Comparison of ENCODE assay signal across 8 cellular contexts in the genomic region with DNA sequence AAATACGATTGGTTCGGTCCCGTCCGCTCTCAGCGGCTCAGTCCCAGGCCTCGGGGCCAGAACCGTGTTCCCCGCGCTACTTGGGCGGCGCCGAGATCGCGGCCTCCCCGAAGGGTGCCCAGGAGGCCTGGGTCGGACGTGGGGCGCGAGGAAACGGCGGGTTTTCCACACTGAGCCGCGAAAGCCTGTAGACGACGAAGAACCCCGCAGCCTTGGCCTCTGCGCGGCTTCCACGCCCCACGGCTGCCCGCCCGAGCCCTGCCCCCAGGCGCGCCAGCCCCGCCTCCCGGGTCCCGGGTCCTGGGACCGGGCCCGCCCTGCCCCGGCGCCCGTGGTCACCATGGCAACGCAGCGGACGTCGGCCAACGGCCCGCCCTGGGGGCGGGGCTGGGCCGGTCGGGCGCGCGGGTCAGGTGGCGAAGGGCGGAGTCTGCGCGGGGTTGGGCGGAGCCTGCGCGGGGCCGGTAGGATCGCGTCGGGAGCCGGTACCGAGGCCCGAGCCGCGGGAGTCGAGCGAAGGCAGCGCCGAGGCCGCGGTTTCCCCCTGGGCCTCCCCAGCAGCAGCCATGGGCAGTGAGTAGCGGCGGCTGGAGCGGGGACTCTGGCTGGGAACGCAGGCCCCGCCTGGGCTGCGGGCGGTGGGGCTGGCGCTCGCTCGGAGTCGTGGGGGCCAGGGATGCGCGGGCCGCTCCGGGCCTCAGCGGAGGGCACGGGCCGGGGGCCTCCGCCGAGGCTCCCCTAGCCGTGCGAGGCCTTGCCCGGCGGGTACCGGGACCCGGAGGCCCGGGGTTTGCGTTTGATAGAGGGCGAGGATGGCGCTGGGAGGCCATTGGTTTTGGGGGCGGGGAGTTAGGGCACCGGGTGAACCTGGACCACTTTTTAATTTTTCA. TPM values are rescaled to one million over a fixed set of nuclear protein-coding genes. Genes with fewer than 3 reads are reported as not detected.
DNase-seq lines count a peak whose midpoint lies in the region; ATAC-seq and TF ChIP-seq lines count a peak whose summit lies in the region.

A gene (plus strand): TSS at position 456 of the 890 bp plus-strand sequence. CDS start 111 bp downstream, at position 567.

- H3K9me3 Mint-ChIP-seq in WTC11, result no peaks in the 10 kb centered on the region

- peaks cover 8% of the 10 kb centered on the region for H3K36me3 Mint-ChIP-seq in WTC11

- POLR2A ChIA-PET in AG04449 (lab: Yijun Ruan, JAX), result no interaction called here
- POLR2A ChIA-PET in WTC11 (lab: Charles Lee), result interaction anchor here (0.7 kb wide), 1 partner anchor 216 kb away, joined by 5 read pairs; no protein-coding TSS in a partner anchor

- peak within 1 kb of the TSS; percentile 92 for H3K4me3 ChIP-seq in AG04449 (ENCODE audit: low read depth, low read length)
- peak within 1 kb of the TSS; percentile 79 to 94 for H3K4me3 ChIP-seq in cardiac fibroblast (replicated peaks in 1 of 2; ENCODE audit: low read depth in 2 of 2, low read length in 2 of 2)

- peak within 1 kb of the TSS; percentile 40; the same call in 1 of the 2 replicates for H3K27ac Mint-ChIP-seq in WTC11

- TF ChIP-seq CTCF in AG04449 (IDR thresholded peaks at IDR 0.05; ENCODE audit: insufficient read depth, low read length, missing control alignments) (no peak), WTC11 (IDR thresholded peaks at IDR 0.05) (no peak), cardiac fibroblast (IDR thresholded peaks at IDR 0.05; ENCODE audit: low read depth, low read length) (no peak)

- ATAC-seq in GM18870 (IDR thresholded peaks at IDR 0.05; ENCODE audit: unreplicated experiment) (peak; percentile 55), HG03108 (IDR thresholded peaks at IDR 0.05; ENCODE audit: unreplicated experiment) (peak; percentile 86), WTC11 (peak; percentile 95)

- peak within 1 kb of the TSS; percentile 89 for H3K4me3 Mint-ChIP-seq in WTC11

- H3K4me1 Mint-ChIP-seq in WTC11, result peaks cover 4% of the 10 kb centered on the region

- no peaks in the 10 kb centered on the region for H3K27me3 Mint-ChIP-seq in WTC11 (ENCODE audit: low read depth)

- CTCF ChIA-PET in AG04449 (lab: Yijun Ruan, JAX) (interaction anchor here (0.8 to 1.4 kb wide), 5 partner anchors 9 to 88 kb away, joined by 3 to 7 read pairs (median 4); no protein-coding TSS in a partner anchor), WTC11 (lab: Charles Lee) (interaction anchor here (1.0 kb wide), 3 partner anchors 66 to 253 kb away, joined by 3 to 5 read pairs (median 5); a partner anchor contains a TSS)

- no peak for DNase-seq in AG04449 (ENCODE audit: low read depth, low spot score)
- DNase-seq in NCI-H2196 (lab: John Stamatoyannopoulos, UW; ENCODE audit: unreplicated experiment), result peak; percentile 88
- DNase-seq in WTC11 (ENCODE audit: low spot score), result peak; percentile 96
- DNase-seq in cardiac fibroblast (ENCODE audit: low read depth in 2 of 2), result peak; percentile 89 to 94
- peak; percentile 86 for DNase-seq in iris pigment epithelial cell (ENCODE audit: low read depth)
- peak; percentile 96 for DNase-seq in stimulated activated CD4-positive, alpha-beta T cell treated with anti-CD3 and anti-CD28 coated beads, Interleukin-12 subunit alpha, Interleukin-12 subunit beta, amount 100 ng/mL, for 24 hours (ENCODE audit: low read depth in 2 of 2)

TF ChIP-seq in WTC11, 78 proteins besides CTCF, POLR2A, EP300 and RAD21 (continues in another document):
- TF ChIP-seq, protein P1, sequence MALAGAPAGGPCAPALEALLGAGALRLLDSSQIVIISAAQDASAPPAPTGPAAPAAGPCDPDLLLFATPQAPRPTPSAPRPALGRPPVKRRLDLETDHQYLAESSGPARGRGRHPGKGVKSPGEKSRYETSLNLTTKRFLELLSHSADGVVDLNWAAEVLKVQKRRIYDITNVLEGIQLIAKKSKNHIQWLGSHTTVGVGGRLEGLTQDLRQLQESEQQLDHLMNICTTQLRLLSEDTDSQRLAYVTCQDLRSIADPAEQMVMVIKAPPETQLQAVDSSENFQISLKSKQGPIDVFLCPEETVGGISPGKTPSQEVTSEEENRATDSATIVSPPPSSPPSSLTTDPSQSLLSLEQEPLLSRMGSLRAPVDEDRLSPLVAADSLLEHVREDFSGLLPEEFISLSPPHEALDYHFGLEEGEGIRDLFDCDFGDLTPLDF (CRISPR knock-in tag; IDR thresholded peaks at IDR 0.05), result no peak
- TF ChIP-seq PRRX2 (CRISPR knock-in tag; IDR thresholded peaks at IDR 0.05) (peak; percentile 59; the same call in 1 of the 2 replicates), ZNF671 (CRISPR knock-in tag; IDR thresholded peaks at IDR 0.05) (no peak), CREM (CRISPR knock-in tag; IDR thresholded peaks at IDR 0.05) (peak; percentile 66), GABPB1 (CRISPR knock-in tag; IDR thresholded peaks at IDR 0.05) (no peak), ZNF232 (CRISPR knock-in tag; IDR thresholded peaks at IDR 0.05) (0 out of 2 replicates have a peak, but pooled peaks have one; percentile 56), ZNF219 (CRISPR knock-in tag; IDR thresholded peaks at IDR 0.05; ENCODE audit: borderline replicate concordance) (no peak), SMAD4 (CRISPR knock-in tag; IDR thresholded peaks at IDR 0.05) (no peak), ZBTB21 (CRISPR knock-in tag; IDR thresholded peaks at IDR 0.05; ENCODE audit: borderline replicate concordance) (no peak), MYBL2 (CRISPR knock-in tag; IDR thresholded peaks at IDR 0.05) (0 out of 2 replicates have a peak, but pooled peaks have one; percentile 23), ZNF423 (CRISPR knock-in tag; IDR thresholded peaks at IDR 0.05) (no peak), JUN (CRISPR knock-in tag; IDR thresholded peaks at IDR 0.05) (no peak), RORB (CRISPR knock-in tag; IDR thresholded peaks at IDR 0.05) (no peak)
- TF ChIP-seq, protein P2, sequence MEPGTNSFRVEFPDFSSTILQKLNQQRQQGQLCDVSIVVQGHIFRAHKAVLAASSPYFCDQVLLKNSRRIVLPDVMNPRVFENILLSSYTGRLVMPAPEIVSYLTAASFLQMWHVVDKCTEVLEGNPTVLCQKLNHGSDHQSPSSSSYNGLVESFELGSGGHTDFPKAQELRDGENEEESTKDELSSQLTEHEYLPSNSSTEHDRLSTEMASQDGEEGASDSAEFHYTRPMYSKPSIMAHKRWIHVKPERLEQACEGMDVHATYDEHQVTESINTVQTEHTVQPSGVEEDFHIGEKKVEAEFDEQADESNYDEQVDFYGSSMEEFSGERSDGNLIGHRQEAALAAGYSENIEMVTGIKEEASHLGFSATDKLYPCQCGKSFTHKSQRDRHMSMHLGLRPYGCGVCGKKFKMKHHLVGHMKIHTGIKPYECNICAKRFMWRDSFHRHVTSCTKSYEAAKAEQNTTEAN (CRISPR knock-in tag; IDR thresholded peaks at IDR 0.05), result no peak
- TF ChIP-seq, protein P3, sequence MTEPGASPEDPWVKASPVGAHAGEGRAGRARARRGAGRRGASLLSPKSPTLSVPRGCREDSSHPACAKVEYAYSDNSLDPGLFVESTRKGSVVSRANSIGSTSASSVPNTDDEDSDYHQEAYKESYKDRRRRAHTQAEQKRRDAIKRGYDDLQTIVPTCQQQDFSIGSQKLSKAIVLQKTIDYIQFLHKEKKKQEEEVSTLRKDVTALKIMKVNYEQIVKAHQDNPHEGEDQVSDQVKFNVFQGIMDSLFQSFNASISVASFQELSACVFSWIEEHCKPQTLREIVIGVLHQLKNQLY (CRISPR knock-in tag; IDR thresholded peaks at IDR 0.05), result no peak
- TF ChIP-seq, protein P4, sequence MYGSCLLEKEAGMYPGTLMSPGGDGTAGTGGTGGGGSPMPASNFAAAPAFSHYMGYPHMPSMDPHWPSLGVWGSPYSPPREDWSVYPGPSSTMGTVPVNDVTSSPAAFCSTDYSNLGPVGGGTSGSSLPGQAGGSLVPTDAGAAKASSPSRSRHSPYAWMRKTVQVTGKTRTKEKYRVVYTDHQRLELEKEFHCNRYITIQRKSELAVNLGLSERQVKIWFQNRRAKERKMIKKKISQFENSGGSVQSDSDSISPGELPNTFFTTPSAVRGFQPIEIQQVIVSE (CRISPR knock-in tag; IDR thresholded peaks at IDR 0.05; ENCODE audit: borderline replicate concordance), result no peak
- TF ChIP-seq, protein P5, sequence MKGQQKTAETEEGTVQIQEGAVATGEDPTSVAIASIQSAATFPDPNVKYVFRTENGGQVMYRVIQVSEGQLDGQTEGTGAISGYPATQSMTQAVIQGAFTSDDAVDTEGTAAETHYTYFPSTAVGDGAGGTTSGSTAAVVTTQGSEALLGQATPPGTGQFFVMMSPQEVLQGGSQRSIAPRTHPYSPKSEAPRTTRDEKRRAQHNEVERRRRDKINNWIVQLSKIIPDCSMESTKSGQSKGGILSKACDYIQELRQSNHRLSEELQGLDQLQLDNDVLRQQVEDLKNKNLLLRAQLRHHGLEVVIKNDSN (CRISPR knock-in tag; IDR thresholded peaks at IDR 0.05), result 0 out of 2 replicates have a peak, but pooled peaks have one; percentile 25
- TF ChIP-seq, protein P6, sequence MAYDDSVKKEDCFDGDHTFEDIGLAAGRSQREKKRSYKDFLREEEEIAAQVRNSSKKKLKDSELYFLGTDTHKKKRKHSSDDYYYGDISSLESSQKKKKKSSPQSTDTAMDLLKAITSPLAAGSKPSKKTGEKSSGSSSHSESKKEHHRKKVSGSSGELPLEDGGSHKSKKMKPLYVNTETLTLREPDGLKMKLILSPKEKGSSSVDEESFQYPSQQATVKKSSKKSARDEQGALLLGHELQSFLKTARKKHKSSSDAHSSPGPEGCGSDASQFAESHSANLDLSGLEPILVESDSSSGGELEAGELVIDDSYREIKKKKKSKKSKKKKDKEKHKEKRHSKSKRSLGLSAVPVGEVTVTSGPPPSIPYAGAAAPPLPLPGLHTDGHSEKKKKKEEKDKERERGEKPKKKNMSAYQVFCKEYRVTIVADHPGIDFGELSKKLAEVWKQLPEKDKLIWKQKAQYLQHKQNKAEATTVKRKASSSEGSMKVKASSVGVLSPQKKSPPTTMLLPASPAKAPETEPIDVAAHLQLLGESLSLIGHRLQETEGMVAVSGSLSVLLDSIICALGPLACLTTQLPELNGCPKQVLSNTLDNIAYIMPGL (CRISPR knock-in tag; IDR thresholded peaks at IDR 0.05), result peak; percentile 70; the same call in 1 of the 2 replicates
- TF ChIP-seq, protein P7, sequence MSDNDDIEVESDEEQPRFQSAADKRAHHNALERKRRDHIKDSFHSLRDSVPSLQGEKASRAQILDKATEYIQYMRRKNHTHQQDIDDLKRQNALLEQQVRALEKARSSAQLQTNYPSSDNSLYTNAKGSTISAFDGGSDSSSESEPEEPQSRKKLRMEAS (CRISPR knock-in tag; IDR thresholded peaks at IDR 0.05), result no peak
- TF ChIP-seq, protein P8, sequence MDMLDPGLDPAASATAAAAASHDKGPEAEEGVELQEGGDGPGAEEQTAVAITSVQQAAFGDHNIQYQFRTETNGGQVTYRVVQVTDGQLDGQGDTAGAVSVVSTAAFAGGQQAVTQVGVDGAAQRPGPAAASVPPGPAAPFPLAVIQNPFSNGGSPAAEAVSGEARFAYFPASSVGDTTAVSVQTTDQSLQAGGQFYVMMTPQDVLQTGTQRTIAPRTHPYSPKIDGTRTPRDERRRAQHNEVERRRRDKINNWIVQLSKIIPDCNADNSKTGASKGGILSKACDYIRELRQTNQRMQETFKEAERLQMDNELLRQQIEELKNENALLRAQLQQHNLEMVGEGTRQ (CRISPR knock-in tag; IDR thresholded peaks at IDR 0.05), result peak; percentile 82

RNA-seq across cellular contexts. Expression of the gene that starts here (rescaled TPM):
- total RNA-seq in WTC11 (2021), result 14.5 to 19.0 TPM (median 16.3 TPM) in 3 replicates
